Comparison of ENCODE assay signal across 8 cellular contexts in genomic region chr15:55741592-55742497, GRCh38. TPM values are rescaled to one million over a fixed set of nuclear protein-coding genes. Genes with fewer than 3 reads are reported as not detected.
A peak's percentile ranks its signal among the peaks of the same experiment; 100 is the strongest.
DNase-seq lines count a peak whose midpoint lies in the region; ATAC-seq lines count a peak whose summit lies in the region.

No MANE protein-coding gene starts in this region.

- H3K36me3 Mint-ChIP-seq in CD4-positive, alpha-beta memory T cell, result no peaks in the 10 kb centered on the region
- no peaks in the 10 kb centered on the region for H3K36me3 Mint-ChIP-seq in activated naive CD8-positive, alpha-beta T cell treated with anti-CD3 and anti-CD28 coated beads for 36 hours

- H3K9ac ChIP-seq in HUES48 (ENCODE audit: low read depth, low read length), result no peak overlapping the region

- no peaks in the 10 kb centered on the region for H3K36me3 ChIP-seq in CD4-positive, alpha-beta memory T cell (ENCODE audit: insufficient read depth, low read length)
- H3K36me3 ChIP-seq in HUES48 (ENCODE audit: control insufficient read depth, insufficient read depth, low read length) (no peaks in the 10 kb centered on the region), iPS DF 6.9 (ENCODE audit: control insufficient read depth, insufficient read depth, low read length) (no peaks in the 10 kb centered on the region)

- no peaks in the 10 kb centered on the region for H3K9me3 ChIP-seq in CD4-positive, alpha-beta memory T cell (ENCODE audit: control insufficient read depth in 1 of 2, low read length in 2 of 2)
- no peaks in the 10 kb centered on the region for H3K9me3 ChIP-seq in HUES48 (ENCODE audit: control insufficient read depth, insufficient read depth, low read length)
- no peaks in the 10 kb centered on the region for H3K9me3 ChIP-seq in iPS DF 6.9 (ENCODE audit: control insufficient read depth, insufficient read depth, low read length)

- no peak overlapping the region for H3K27ac ChIP-seq in CD4-positive, alpha-beta memory T cell (ENCODE audit: low read depth, low read length)
- H3K27ac ChIP-seq in HUES48 (ENCODE audit: low read depth, low read length) (peak overlapping the region; percentile 56), iPS DF 6.9 (ENCODE audit: low read length) (no peak overlapping the region)

- peaks cover 0 to 11% (median 2%) of the 10 kb centered on the region in 4 donors for H3K4me1 Mint-ChIP-seq in CD4-positive, alpha-beta memory T cell
- no peaks in the 10 kb centered on the region for H3K4me1 Mint-ChIP-seq in activated naive CD8-positive, alpha-beta T cell treated with anti-CD3 and anti-CD28 coated beads for 36 hours

- H3K4me3 ChIP-seq in CD4-positive, alpha-beta memory T cell (ENCODE audit: low read length in 2 of 2), result peak overlapping the region; percentile 11 to 45
- H3K4me3 ChIP-seq in HUES48 (ENCODE audit: low read depth, low read length), result peak overlapping the region; percentile 66
- peak overlapping the region; percentile 62; the same call in 1 of the 2 replicates for H3K4me3 ChIP-seq in iPS DF 6.9 (ENCODE audit: low read length)

- no peak overlapping the region for H3K4me3 Mint-ChIP-seq in CD4-positive, alpha-beta memory T cell
- no peak overlapping the region for H3K4me3 Mint-ChIP-seq in activated naive CD8-positive, alpha-beta T cell treated with anti-CD3 and anti-CD28 coated beads for 36 hours

- H3K27ac Mint-ChIP-seq in CD4-positive, alpha-beta memory T cell, result no peak overlapping the region
- no peak overlapping the region for H3K27ac Mint-ChIP-seq in activated naive CD8-positive, alpha-beta T cell treated with anti-CD3 and anti-CD28 coated beads for 36 hours

- POLR2A ChIA-PET in CD4-positive, alpha-beta memory T cell (lab: Charles Lee; ENCODE audit: partially characterized antibody), result no interaction called here

- ATAC-seq in GM19467 (IDR thresholded peaks at IDR 0.05; ENCODE audit: unreplicated experiment), result no peak

- no CpG with 5 or more reads among the region's 46 CpGs for WGBS in iPS DF 6.9 (ENCODE audit: insufficient coverage, insufficient read length)

- CTCF ChIA-PET in CD4-positive, alpha-beta memory T cell (lab: Charles Lee; ENCODE audit: partially characterized antibody), result no interaction called here

- H3K4me1 ChIP-seq in CD4-positive, alpha-beta memory T cell (ENCODE audit: insufficient read depth, low read length), result peaks cover 12% of the 10 kb centered on the region
- peaks cover 29% of the 10 kb centered on the region for H3K4me1 ChIP-seq in HUES48 (ENCODE audit: control insufficient read depth, insufficient read depth, low read length)
- peaks cover 2% of the 10 kb centered on the region; the same call in 1 of the 2 replicates for H3K4me1 ChIP-seq in iPS DF 6.9 (ENCODE audit: control insufficient read depth, insufficient read depth, low read length)

- intact Hi-C loops in CD4-positive, alpha-beta memory T cell (cut with micrococcal nuclease), result no loop called here

- peak in 1 of 5 donors; percentile 8 for DNase-seq in CD4-positive, alpha-beta memory T cell
- DNase-seq in activated naive CD8-positive, alpha-beta T cell treated with anti-CD3 and anti-CD28 coated beads for 36 hours, result peak; percentile 16
- no peak for DNase-seq in iPS DF 6.9 (ENCODE audit: low read depth, low spot score)
- peak; percentile 25 for DNase-seq in stimulated activated CD8-positive, alpha-beta memory T cell treated with anti-CD3 and anti-CD28 coated beads, Interleukin-4, amount 100 ng/mL, for 48 hours
- DNase-seq in OCI-M2 (lab: John Stamatoyannopoulos, UW; ENCODE audit: unreplicated experiment), result no peak
- DNase-seq in occipital lobe (lab: John Stamatoyannopoulos, UW), result no peak

- H3K9me3 Mint-ChIP-seq in CD4-positive, alpha-beta memory T cell, result no peaks in the 10 kb centered on the region
- H3K9me3 Mint-ChIP-seq in activated naive CD8-positive, alpha-beta T cell treated with anti-CD3 and anti-CD28 coated beads for 36 hours, result no peaks in the 10 kb centered on the region

- peaks cover 18 to 20% of the 10 kb centered on the region in 2 donors for H3K27me3 Mint-ChIP-seq in CD4-positive, alpha-beta memory T cell
- peaks cover 24% of the 10 kb centered on the region for H3K27me3 Mint-ChIP-seq in activated naive CD8-positive, alpha-beta T cell treated with anti-CD3 and anti-CD28 coated beads for 36 hours

- peaks cover 26% of the 10 kb centered on the region for H3K27me3 ChIP-seq in CD4-positive, alpha-beta memory T cell (ENCODE audit: insufficient read depth, low read length)
- peaks cover 93% of the 10 kb centered on the region for H3K27me3 ChIP-seq in HUES48 (ENCODE audit: control insufficient read depth, insufficient read depth, low read length)
- H3K27me3 ChIP-seq in iPS DF 6.9 (ENCODE audit: control insufficient read depth, insufficient read depth, low read length), result peaks cover 63% of the 10 kb centered on the region

RNA-seq across cellular contexts. Expression of gene PRTG, which starts 1.1 kb away (rescaled TPM):
- not detected for total RNA-seq in CD4-positive, alpha-beta memory T cell
- not detected for polyA plus RNA-seq in CD4-positive, alpha-beta memory T cell
- not detected for total RNA-seq in activated naive CD8-positive, alpha-beta T cell treated with anti-CD3 and anti-CD28 coated beads for 36 hours
- total RNA-seq in occipital lobe, result 3.0 TPM

Comparison
In these comparisons a context has a peak if more than half of its experiments do, and no peak if none do; other contexts are left out.
1. DNase-seq: peak in activated naive CD8-positive, alpha-beta T cell treated with anti-CD3 and anti-CD28 coated beads for 36 hours (single experiment) and stimulated activated CD8-positive, alpha-beta memory T cell treated with anti-CD3 and anti-CD28 coated beads, Interleukin-4, amount 100 ng/mL, for 48 hours (single experiment); none in iPS DF 6.9 (single experiment), OCI-M2 (single experiment) and occipital lobe (single experiment).
2. Peak in every context shown above with its lines, with median percentiles within 50 percentile points of each other: H3K4me3 ChIP-seq.